ENCODE assay signal across 2 cellular contexts in the genomic region with DNA sequence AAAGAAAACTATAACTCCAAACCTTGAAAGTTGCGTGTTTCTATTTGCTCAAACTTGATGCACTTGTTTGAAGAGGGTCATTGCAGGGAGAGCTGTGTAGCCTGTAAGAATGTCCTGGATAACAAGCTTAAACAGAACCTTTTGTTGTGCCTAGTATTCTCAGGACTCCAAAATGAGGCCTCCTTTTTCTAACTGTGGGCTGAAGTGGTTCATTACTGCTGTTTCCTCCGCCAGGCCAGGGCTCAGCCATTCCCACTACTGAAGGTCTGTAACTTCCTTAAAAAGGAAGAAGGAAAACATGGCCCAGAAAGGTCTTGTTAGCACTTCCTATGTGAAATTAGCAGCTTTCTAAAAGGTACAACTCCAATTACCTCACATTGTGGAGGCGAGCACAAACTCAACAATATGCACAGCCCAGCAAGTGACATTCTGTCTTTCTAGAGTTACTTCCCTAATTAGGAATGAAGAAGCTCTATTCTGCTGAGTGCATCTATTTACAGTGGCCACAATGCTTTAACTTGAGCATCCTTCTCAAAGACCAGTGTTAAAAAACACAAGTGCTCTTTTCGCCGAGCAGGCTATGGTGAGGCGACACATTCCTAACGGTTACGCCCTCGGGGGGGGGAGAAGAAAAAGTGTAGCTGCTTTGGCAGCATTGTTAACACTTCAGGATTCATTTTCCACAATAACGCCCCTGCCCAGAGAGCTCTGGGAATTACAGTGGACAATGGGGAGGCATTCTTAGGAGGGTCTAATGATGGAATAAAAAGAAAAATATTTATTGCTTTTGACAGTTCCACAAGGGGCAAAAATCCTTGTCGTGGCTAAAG.
TF ChIP-seq lines count a peak whose summit lies in the region.

No MANE protein-coding gene starts in this region.

TF ChIP-seq in GM23338, 12 proteins besides CTCF, POLR2A, EP300 and RAD21 (continued from another document):
- TF ChIP-seq, protein P1, sequence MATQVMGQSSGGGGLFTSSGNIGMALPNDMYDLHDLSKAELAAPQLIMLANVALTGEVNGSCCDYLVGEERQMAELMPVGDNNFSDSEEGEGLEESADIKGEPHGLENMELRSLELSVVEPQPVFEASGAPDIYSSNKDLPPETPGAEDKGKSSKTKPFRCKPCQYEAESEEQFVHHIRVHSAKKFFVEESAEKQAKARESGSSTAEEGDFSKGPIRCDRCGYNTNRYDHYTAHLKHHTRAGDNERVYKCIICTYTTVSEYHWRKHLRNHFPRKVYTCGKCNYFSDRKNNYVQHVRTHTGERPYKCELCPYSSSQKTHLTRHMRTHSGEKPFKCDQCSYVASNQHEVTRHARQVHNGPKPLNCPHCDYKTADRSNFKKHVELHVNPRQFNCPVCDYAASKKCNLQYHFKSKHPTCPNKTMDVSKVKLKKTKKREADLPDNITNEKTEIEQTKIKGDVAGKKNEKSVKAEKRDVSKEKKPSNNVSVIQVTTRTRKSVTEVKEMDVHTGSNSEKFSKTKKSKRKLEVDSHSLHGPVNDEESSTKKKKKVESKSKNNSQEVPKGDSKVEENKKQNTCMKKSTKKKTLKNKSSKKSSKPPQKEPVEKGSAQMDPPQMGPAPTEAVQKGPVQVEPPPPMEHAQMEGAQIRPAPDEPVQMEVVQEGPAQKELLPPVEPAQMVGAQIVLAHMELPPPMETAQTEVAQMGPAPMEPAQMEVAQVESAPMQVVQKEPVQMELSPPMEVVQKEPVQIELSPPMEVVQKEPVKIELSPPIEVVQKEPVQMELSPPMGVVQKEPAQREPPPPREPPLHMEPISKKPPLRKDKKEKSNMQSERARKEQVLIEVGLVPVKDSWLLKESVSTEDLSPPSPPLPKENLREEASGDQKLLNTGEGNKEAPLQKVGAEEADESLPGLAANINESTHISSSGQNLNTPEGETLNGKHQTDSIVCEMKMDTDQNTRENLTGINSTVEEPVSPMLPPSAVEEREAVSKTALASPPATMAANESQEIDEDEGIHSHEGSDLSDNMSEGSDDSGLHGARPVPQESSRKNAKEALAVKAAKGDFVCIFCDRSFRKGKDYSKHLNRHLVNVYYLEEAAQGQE (IDR thresholded peaks at IDR 0.05; ENCODE audit: unreplicated experiment): no peak
- TF ChIP-seq ZNF462 (CRISPR knock-in tag; IDR thresholded peaks at IDR 0.05) (no peak), POLR2AphosphoS5 (IDR thresholded peaks at IDR 0.05; ENCODE audit: low read depth) (no peak), ZNF114 (CRISPR knock-in tag; IDR thresholded peaks at IDR 0.05) (no peak), EZH2 (IDR thresholded peaks at IDR 0.05; ENCODE audit: low read depth, unreplicated experiment) (no peak), EZH2phosphoT487 (IDR thresholded peaks at IDR 0.05; ENCODE audit: unreplicated experiment) (no peak)
- TF ChIP-seq, protein P2, sequence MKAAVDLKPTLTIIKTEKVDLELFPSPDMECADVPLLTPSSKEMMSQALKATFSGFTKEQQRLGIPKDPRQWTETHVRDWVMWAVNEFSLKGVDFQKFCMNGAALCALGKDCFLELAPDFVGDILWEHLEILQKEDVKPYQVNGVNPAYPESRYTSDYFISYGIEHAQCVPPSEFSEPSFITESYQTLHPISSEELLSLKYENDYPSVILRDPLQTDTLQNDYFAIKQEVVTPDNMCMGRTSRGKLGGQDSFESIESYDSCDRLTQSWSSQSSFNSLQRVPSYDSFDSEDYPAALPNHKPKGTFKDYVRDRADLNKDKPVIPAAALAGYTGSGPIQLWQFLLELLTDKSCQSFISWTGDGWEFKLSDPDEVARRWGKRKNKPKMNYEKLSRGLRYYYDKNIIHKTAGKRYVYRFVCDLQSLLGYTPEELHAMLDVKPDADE (IDR thresholded peaks at IDR 0.05): no peak

TF ChIP-seq in SK-N-SH treated with all-trans-retinoic acid at 6 μM for 48 hours, 23 proteins besides CTCF, POLR2A, EP300 and RAD21 (continued from another document):
- TF ChIP-seq, protein P3, sequence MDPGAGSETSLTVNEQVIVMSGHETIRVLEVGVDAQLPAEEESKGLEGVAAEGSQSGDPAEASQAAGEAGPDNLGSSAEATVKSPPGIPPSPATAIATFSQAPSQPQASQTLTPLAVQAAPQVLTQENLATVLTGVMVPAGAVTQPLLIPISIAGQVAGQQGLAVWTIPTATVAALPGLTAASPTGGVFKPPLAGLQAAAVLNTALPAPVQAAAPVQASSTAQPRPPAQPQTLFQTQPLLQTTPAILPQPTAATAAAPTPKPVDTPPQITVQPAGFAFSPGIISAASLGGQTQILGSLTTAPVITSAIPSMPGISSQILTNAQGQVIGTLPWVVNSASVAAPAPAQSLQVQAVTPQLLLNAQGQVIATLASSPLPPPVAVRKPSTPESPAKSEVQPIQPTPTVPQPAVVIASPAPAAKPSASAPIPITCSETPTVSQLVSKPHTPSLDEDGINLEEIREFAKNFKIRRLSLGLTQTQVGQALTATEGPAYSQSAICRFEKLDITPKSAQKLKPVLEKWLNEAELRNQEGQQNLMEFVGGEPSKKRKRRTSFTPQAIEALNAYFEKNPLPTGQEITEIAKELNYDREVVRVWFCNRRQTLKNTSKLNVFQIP (CRISPR knock-in tag; IDR thresholded peaks at IDR 0.05; ENCODE audit: borderline replicate concordance, low read depth): no peak
- TF ChIP-seq TOX (CRISPR knock-in tag; IDR thresholded peaks at IDR 0.05; ENCODE audit: borderline replicate concordance) (no peak), ARNTL (CRISPR knock-in tag; IDR thresholded peaks at IDR 0.05; ENCODE audit: borderline replicate concordance, low read depth) (no peak), ZC3H10 (CRISPR knock-in tag; IDR thresholded peaks at IDR 0.05) (no peak), ZFP30 (CRISPR knock-in tag; IDR thresholded peaks at IDR 0.05) (no peak), ESRRG (CRISPR knock-in tag; IDR thresholded peaks at IDR 0.05) (no peak), ZFP3 (CRISPR knock-in tag; IDR thresholded peaks at IDR 0.05) (no peak), TSHZ2 (CRISPR knock-in tag; IDR thresholded peaks at IDR 0.05) (no peak)
- TF ChIP-seq, protein P4, sequence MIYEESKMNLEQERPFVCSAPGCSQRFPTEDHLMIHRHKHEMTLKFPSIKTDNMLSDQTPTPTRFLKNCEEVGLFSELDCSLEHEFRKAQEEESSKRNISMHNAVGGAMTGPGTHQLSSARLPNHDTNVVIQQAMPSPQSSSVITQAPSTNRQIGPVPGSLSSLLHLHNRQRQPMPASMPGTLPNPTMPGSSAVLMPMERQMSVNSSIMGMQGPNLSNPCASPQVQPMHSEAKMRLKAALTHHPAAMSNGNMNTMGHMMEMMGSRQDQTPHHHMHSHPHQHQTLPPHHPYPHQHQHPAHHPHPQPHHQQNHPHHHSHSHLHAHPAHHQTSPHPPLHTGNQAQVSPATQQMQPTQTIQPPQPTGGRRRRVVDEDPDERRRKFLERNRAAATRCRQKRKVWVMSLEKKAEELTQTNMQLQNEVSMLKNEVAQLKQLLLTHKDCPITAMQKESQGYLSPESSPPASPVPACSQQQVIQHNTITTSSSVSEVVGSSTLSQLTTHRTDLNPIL (CRISPR knock-in tag; IDR thresholded peaks at IDR 0.05; ENCODE audit: low read depth): no peak
- TF ChIP-seq, protein P5, sequence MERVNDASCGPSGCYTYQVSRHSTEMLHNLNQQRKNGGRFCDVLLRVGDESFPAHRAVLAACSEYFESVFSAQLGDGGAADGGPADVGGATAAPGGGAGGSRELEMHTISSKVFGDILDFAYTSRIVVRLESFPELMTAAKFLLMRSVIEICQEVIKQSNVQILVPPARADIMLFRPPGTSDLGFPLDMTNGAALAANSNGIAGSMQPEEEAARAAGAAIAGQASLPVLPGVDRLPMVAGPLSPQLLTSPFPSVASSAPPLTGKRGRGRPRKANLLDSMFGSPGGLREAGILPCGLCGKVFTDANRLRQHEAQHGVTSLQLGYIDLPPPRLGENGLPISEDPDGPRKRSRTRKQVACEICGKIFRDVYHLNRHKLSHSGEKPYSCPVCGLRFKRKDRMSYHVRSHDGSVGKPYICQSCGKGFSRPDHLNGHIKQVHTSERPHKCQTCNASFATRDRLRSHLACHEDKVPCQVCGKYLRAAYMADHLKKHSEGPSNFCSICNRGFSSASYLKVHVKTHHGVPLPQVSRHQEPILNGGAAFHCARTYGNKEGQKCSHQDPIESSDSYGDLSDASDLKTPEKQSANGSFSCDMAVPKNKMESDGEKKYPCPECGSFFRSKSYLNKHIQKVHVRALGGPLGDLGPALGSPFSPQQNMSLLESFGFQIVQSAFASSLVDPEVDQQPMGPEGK (CRISPR knock-in tag; IDR thresholded peaks at IDR 0.05; ENCODE audit: borderline replicate concordance): no peak
